In genomic region chr1:81820761-81821160, GRCh38 we compare ENCODE assay signal across 22 cellular contexts.
"Had no signal": no experiment of that assay in that cellular context is flagged by ENCODE, and none has a peak within 500 bp of the region (broad histone marks: within the 10 kb centered on the region; RNA-seq: fewer than 3 reads in every experiment).

No MANE protein-coding gene starts in this region.

- FAIRE-seq: endothelial cell of umbilical vein, kidney had no signal

- H3K4me2 ChIP-seq: hepatocyte had no signal

- DNase-seq: dermis blood vessel endothelial cell; effector CD4-positive, alpha-beta T cell; endodermal cell; erythroblast; foreskin melanocyte; head of caudate nucleus; kidney; left cardiac atrium; left ventricle myocardium inferior; lower lobe of right lung; midbrain; psoas muscle; retina; right lobe of liver; stimulated activated CD4-positive, alpha-beta T cell treated with anti-CD3 and anti-CD28 coated beads, Interleukin-4, amount 100 ng/mL, for 1 hour; tibial artery; upper lobe of right lung had no signal

- H3K27ac ChIP-seq: hepatocyte, left ventricle myocardium inferior, lower lobe of right lung, psoas muscle, right lobe of liver, tibial artery, upper lobe of right lung, vagina had no signal

- H3K36me3 ChIP-seq: left ventricle myocardium inferior, lower lobe of right lung, right lobe of liver, tibial artery, upper lobe of right lung, vagina had no signal

- H3K4me3 ChIP-seq: hepatocyte, left ventricle myocardium inferior, lower lobe of right lung, psoas muscle, right lobe of liver, tibial artery, upper lobe of right lung, vagina had no signal

- H3K9me3 ChIP-seq: left ventricle myocardium inferior, lower lobe of right lung, psoas muscle, right lobe of liver, tibial artery, upper lobe of right lung, vagina had no signal

- H2AFZ ChIP-seq: hepatocyte had no signal

- H3K4me1 ChIP-seq: lower lobe of right lung, psoas muscle, upper lobe of right lung, vagina had no signal

- ATAC-seq: left cardiac atrium; lower lobe of right lung; natural killer cell treated with Interleukin-12 subunit alpha and Interleukin-12 subunit beta and Interleukin-15 and Interleukin-18, amount 100 ng/mL, for 72 hours; psoas muscle; right lobe of liver; stimulated activated memory B cell treated with anti-CD40 and anti-IgM and Interleukin-4, amounts not matched to agents 10 μg/mL and 1 μg/mL and 100 μg/mL, for 72 hours; upper lobe of right lung had no signal

- H3K27me3 ChIP-seq: hepatocyte, right lobe of liver, tibial artery, upper lobe of right lung, vagina had no signal
